ENCODE assay signal across 14 cellular contexts in the genomic region with DNA sequence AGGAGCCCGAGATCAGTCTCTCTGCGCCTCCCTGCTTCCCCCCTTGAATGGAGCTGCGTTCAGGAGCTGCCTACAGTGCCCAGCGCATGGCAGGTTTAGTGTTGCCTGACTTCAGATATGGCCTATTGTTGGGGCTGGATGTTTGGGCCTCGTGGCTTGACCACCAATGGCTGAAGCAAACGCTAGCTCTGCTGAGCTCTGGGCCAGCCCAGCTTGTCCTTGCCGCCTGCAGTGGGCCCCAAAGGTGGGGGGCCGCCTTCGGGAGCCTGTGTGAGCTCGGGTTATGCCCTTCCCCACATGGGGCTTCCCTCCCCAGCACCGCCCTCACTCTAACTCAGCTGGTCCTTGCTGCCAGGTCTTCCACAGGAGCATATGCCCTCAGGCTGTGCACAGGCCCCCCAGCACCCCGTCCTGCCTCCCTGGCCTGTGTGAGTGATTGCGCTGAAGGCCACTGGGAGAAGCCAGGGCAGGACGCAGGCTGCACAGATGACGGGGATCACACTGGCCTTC. TPM values are rescaled to one million over a fixed set of nuclear protein-coding genes. Genes with fewer than 3 reads are reported as not detected.
DNase-seq lines count a peak whose midpoint lies in the region; ATAC-seq and TF ChIP-seq lines count a peak whose summit lies in the region.
"Had no signal": no experiment of that assay in that cellular context is flagged by ENCODE, and none has a peak within 500 bp of the region (broad histone marks: within the 10 kb centered on the region; RNA-seq: fewer than 3 reads in every experiment).

No MANE protein-coding gene starts in this region.

- H4K5ac ChIP-seq in H9 (ENCODE audit: insufficient read length, low read depth, low read length), result no peak overlapping the region

- peaks cover 11 to 25% of the 10 kb centered on the region in 2 experiments for H3K4me1 Mint-ChIP-seq in H9

- H3K4me3 Mint-ChIP-seq in H9, result peak overlapping the region; percentile 52 to 72
- H3K4me3 Mint-ChIP-seq: activated CD4-positive, alpha-beta memory T cell treated with anti-CD3 and anti-CD28 coated beads for 36 hours; T-helper 1 cell treated with Interleukin-12 subunit alpha and Interleukin-12 subunit beta and Interleukin-4 antibody, amounts not matched to agents 30 μg/mL and 1 μg/mL, for 36 hours had no signal

- H3K4me2 ChIP-seq in H9 (ENCODE audit: insufficient read depth, insufficient read length, low read length) (no peak overlapping the region), hepatocyte (peak overlapping the region; percentile 98), smooth muscle cell (peak overlapping the region; percentile 87)

- no peak overlapping the region for H3K9ac ChIP-seq in H9 (ENCODE audit: extremely low read depth, insufficient read length, low read length)
- H3K9ac ChIP-seq in smooth muscle cell (ENCODE audit: low read depth), result no peak overlapping the region

- H2BK20ac ChIP-seq in H9 (ENCODE audit: low read depth, low read length, poor library complexity, severe bottlenecking), result no peak overlapping the region

- H3K27ac Mint-ChIP-seq in H9, result no peak overlapping the region; a peak in 1 of 7 replicates
- H3K27ac Mint-ChIP-seq: activated CD4-positive, alpha-beta memory T cell treated with anti-CD3 and anti-CD28 coated beads for 36 hours; T-helper 1 cell treated with Interleukin-12 subunit alpha and Interleukin-12 subunit beta and Interleukin-4 antibody, amounts not matched to agents 30 μg/mL and 1 μg/mL, for 36 hours had no signal

- no peak overlapping the region for H2AK5ac ChIP-seq in H9 (ENCODE audit: insufficient read length, low read length)

- H3K36me3 Mint-ChIP-seq in H9 (ENCODE audit: insufficient read depth in 1 of 3, low read depth in 3 of 3), result peaks cover 0 to 6% (median 1%) of the 10 kb centered on the region in 3 experiments; a peak in 4 of 7 replicates

- no peaks in the 10 kb centered on the region for H3K9me2 ChIP-seq in hepatocyte (replicated peaks; ENCODE audit: insufficient read depth)

- no peak overlapping the region for H3T11ph ChIP-seq in H9 (ENCODE audit: low read length)

- no peak overlapping the region for H3K4ac ChIP-seq in H9 (ENCODE audit: low read depth, low read length)

- H3K9me3 Mint-ChIP-seq in H9, result peaks cover 3% of the 10 kb centered on the region in 2 experiments; a peak in 2 of 5 replicates
- H3K9me3 Mint-ChIP-seq: activated CD4-positive, alpha-beta memory T cell treated with anti-CD3 and anti-CD28 coated beads for 36 hours; T-helper 1 cell treated with Interleukin-12 subunit alpha and Interleukin-12 subunit beta and Interleukin-4 antibody, amounts not matched to agents 30 μg/mL and 1 μg/mL, for 36 hours had no signal

- peaks cover 13% of the 10 kb centered on the region for H3K23me2 ChIP-seq in H9 (ENCODE audit: insufficient read length, low read depth, low read length, poor library complexity, severe bottlenecking)

- H3K27me3 Mint-ChIP-seq in H9 (ENCODE audit: low read depth), result peaks cover 2% of the 10 kb centered on the region; the same call in 1 of the 2 replicates

- H3K4me1 ChIP-seq in H9 (ENCODE audit: insufficient read depth, low read length) (no peaks in the 10 kb centered on the region; the same call in 1 of the 2 replicates), hepatocyte (ENCODE audit: insufficient read depth) (peaks cover 24% of the 10 kb centered on the region), smooth muscle cell (ENCODE audit: low read depth) (peaks cover 17% of the 10 kb centered on the region)

- H4K20me1 ChIP-seq in H9 (ENCODE audit: control insufficient read depth, insufficient read depth, insufficient read length), result no peaks in the 10 kb centered on the region
- H4K20me1 ChIP-seq in hepatocyte (ENCODE audit: insufficient read depth, poor library complexity, severe bottlenecking), result no peaks in the 10 kb centered on the region
- H4K20me1 ChIP-seq in smooth muscle cell (ENCODE audit: low read depth), result peaks cover 11% of the 10 kb centered on the region

- no peak overlapping the region for H4K8ac ChIP-seq in H9 (replicated peaks; ENCODE audit: insufficient read length, low read depth, low read length)

- H2AFZ ChIP-seq in H9 (ENCODE audit: low read length) (no peak overlapping the region), hepatocyte (no peak overlapping the region), smooth muscle cell (ENCODE audit: low read depth) (no peak overlapping the region)

- H3K56ac ChIP-seq in H9 (ENCODE audit: insufficient read length, low read depth, low read length), result no peak overlapping the region

- no peak overlapping the region for H2BK15ac ChIP-seq in H9 (ENCODE audit: low read depth, low read length)

- H3K23ac ChIP-seq in H9 (ENCODE audit: insufficient read length, low read depth, low read length), result no peak overlapping the region

- H3K27me3 ChIP-seq in H9 (ENCODE audit: insufficient read depth, low read length) (no peaks in the 10 kb centered on the region), hepatocyte (no peaks in the 10 kb centered on the region), smooth muscle cell (ENCODE audit: low read depth) (no peaks in the 10 kb centered on the region)
- H3K27me3 ChIP-seq: suprapubic skin had no signal

- no peak overlapping the region for H4K91ac ChIP-seq in H9 (ENCODE audit: insufficient read length, low read depth, low read length)

- whole genome bisulfite sequencing in H9 (ENCODE audit: extremely low coverage, insufficient read length, low lambda C conversion rate), result no CpG with 5 or more reads among the region's 15 CpGs
- 89% methylated on average over 15 of the region's 15 CpGs for WGBS in hepatocyte (ENCODE audit: low lambda C conversion rate, missing lambda C conversion rate)
- 84% methylated on average over 15 of the region's 15 CpGs for WGBS in smooth muscle cell (ENCODE audit: low lambda C conversion rate)

- H3K79me2 ChIP-seq in H9 (ENCODE audit: insufficient read depth, low read length) (peaks cover 2% of the 10 kb centered on the region; the same call in 1 of the 2 replicates), hepatocyte (peaks cover 20% of the 10 kb centered on the region), smooth muscle cell (ENCODE audit: low read depth) (peaks cover 17% of the 10 kb centered on the region)

- H3F3A ChIP-seq in smooth muscle cell (ENCODE audit: low read depth), result peaks cover 13% of the 10 kb centered on the region

- H3K4me3 ChIP-seq in hepatocyte (no peak overlapping the region), smooth muscle cell (no peak overlapping the region)

- no peak for ATAC-seq in GM21723 (IDR thresholded peaks at IDR 0.05; ENCODE audit: unreplicated experiment)

- no peak overlapping the region for H3K27ac ChIP-seq in H9 (ENCODE audit: insufficient read length, low read depth, low read length)
- peak overlapping the region; percentile 86; the same call in 1 of the 2 replicates for H3K27ac ChIP-seq in VCaP
- no peak overlapping the region for H3K27ac ChIP-seq in hepatocyte
- H3K27ac ChIP-seq in smooth muscle cell (ENCODE audit: low read depth), result no peak overlapping the region
- H3K27ac ChIP-seq: suprapubic skin had no signal

- no peak overlapping the region for H3K14ac ChIP-seq in H9 (ENCODE audit: insufficient read depth, low read length)

- H2BK5ac ChIP-seq in H9 (ENCODE audit: insufficient read length, low read length), result no peak overlapping the region

- no peaks in the 10 kb centered on the region for H3K36me3 ChIP-seq in hepatocyte (replicated peaks; ENCODE audit: insufficient read depth, low read depth)
- no peaks in the 10 kb centered on the region for H3K36me3 ChIP-seq in smooth muscle cell (ENCODE audit: low read depth)

- H3K9me3 ChIP-seq in H9 (ENCODE audit: control insufficient read depth, low read depth, low read length) (no peaks in the 10 kb centered on the region), hepatocyte (ENCODE audit: low read depth) (no peaks in the 10 kb centered on the region), smooth muscle cell (replicated peaks; ENCODE audit: low read depth) (no peaks in the 10 kb centered on the region)
- H3K9me3 ChIP-seq: suprapubic skin had no signal

- no peaks in the 10 kb centered on the region for H3K79me1 ChIP-seq in H9 (ENCODE audit: insufficient read depth, low read depth, low read length, poor library complexity, severe bottlenecking)

- TF ChIP-seq CTCF in H9 (conservative IDR thresholded peaks at IDR 0.05) (no peak), VCaP (conservative IDR thresholded peaks at IDR 0.05) (no peak), hepatocyte (IDR thresholded peaks at IDR 0.05; ENCODE audit: poor library complexity) (no peak), smooth muscle cell (IDR thresholded peaks at IDR 0.05; ENCODE audit: borderline replicate concordance, insufficient read depth, poor library complexity, severe bottlenecking) (no peak)

- H2BK12ac ChIP-seq in H9 (ENCODE audit: insufficient read length, low read depth, low read length), result no peak overlapping the region

- H3K18ac ChIP-seq in H9 (ENCODE audit: insufficient read length, low read depth, low read length), result no peak overlapping the region

- DNase-seq in H9, result no peak
- no peak for DNase-seq in hepatocyte (ENCODE audit: low spot score)
- DNase-seq in smooth muscle cell (lab: John Stamatoyannopoulos, UW; ENCODE audit: unreplicated experiment), result no peak
- DNase-seq in RKO (ENCODE audit: low spot score), result no peak
- no peak for DNase-seq in NCI-H2081 (lab: John Stamatoyannopoulos, UW)
- DNase-seq: activated CD4-positive, alpha-beta memory T cell treated with anti-CD3 and anti-CD28 coated beads for 36 hours; activated effector memory CD4-positive, alpha-beta T cell treated with Interleukin-2 at 50 U/mL for 16 hours; COR-L47; NCI-H1694; NK-92 treated with Interleukin-12 subunit alpha and Interleukin-12 subunit beta, amount 100 ng/mL, for 24 hours had no signal

- no peak overlapping the region for H2BK120ac ChIP-seq in H9 (ENCODE audit: low read depth, low read length, poor library complexity, severe bottlenecking)

RNA-seq across cellular contexts. Expression of gene METTL26, which starts 2.0 kb away (rescaled TPM):
- total RNA-seq in H9 (2021) (108 and 109 TPM in 2 replicates), hepatocyte (75.4 and 77.9 TPM in 2 replicates), smooth muscle cell (134 and 158 TPM in 2 replicates)
- polyA plus RNA-seq in hepatocyte (151 and 155 TPM in 2 replicates), smooth muscle cell (227 and 238 TPM in 2 replicates)

RNA-seq across cellular contexts. Expression of gene MCRIP2, which starts 3.5 kb away (rescaled TPM):
- total RNA-seq in H9 (2021) (50.5 and 52.5 TPM in 2 replicates), hepatocyte (43.0 and 61.4 TPM in 2 replicates), smooth muscle cell (7.7 and 11.9 TPM in 2 replicates)
- polyA plus RNA-seq in hepatocyte (95.2 and 100 TPM in 2 replicates), smooth muscle cell (34.7 and 45.8 TPM in 2 replicates)

RNA-seq across cellular contexts. Expression of gene WFIKKN1, which starts 7.3 kb away (rescaled TPM):
- total RNA-seq in H9 (2021) (8.3 and 8.7 TPM in 2 replicates), hepatocyte (0.24 and 0.43 TPM in 2 replicates), smooth muscle cell (1.5 TPM in 1 of 2 replicates, not detected in the other)
- polyA plus RNA-seq in hepatocyte (0.88 and 2.1 TPM in 2 replicates), smooth muscle cell (0.77 and 0.83 TPM in 2 replicates)

RNA-seq across cellular contexts. Expression of gene WDR90, which starts 11.1 kb away (rescaled TPM):
- total RNA-seq in H9 (2021) (61.8 and 68.2 TPM in 2 replicates), hepatocyte (6.4 and 14.4 TPM in 2 replicates), smooth muscle cell (6.8 and 8.4 TPM in 2 replicates)
- polyA plus RNA-seq in hepatocyte (25.1 and 30.3 TPM in 2 replicates), smooth muscle cell (10.4 and 24.6 TPM in 2 replicates)

RNA-seq across cellular contexts. Expression of gene RHOT2, which starts 29.8 kb away (rescaled TPM):
- total RNA-seq in H9 (2021) (206 and 210 TPM in 2 replicates), hepatocyte (41.8 and 63.2 TPM in 2 replicates), smooth muscle cell (41.4 and 44.5 TPM in 2 replicates)
- polyA plus RNA-seq in hepatocyte (158 and 201 TPM in 2 replicates), smooth muscle cell (148 and 152 TPM in 2 replicates)
